Comparison of ENCODE assay signal across 12 cellular contexts in genomic region chr20:4815618-4816017, GRCh38. TPM values are rescaled to one million over a fixed set of nuclear protein-coding genes. Genes with fewer than 3 reads are reported as not detected.
DNase-seq lines count a peak whose midpoint lies in the region; ATAC-seq, FAIRE-seq and TF ChIP-seq lines count a peak whose summit lies in the region.
"Had no signal": no experiment of that assay in that cellular context is flagged by ENCODE, and none has a peak within 500 bp of the region (broad histone marks: within the 10 kb centered on the region; RNA-seq: fewer than 3 reads in every experiment).

No MANE protein-coding gene starts in this region.

- RAD21 ChIA-PET in GM12878 (lab: Charles Lee; ENCODE audit: unreplicated experiment): interaction anchor here (0.8 to 3.0 kb wide), 6 partner anchors 95 to 311 kb away, joined by 3 to 15 read pairs (median 9); partner anchors contain the start of gene CDS2

- peaks cover 52% of the 10 kb centered on the region for H3K36me3 Mint-ChIP-seq in CD4-positive, alpha-beta T cell (ENCODE audit: low read depth)
- no peaks in the 10 kb centered on the region for H3K36me3 Mint-ChIP-seq in natural killer cell treated with Interleukin-12 subunit alpha and Interleukin-12 subunit beta and Interleukin-15 and Interleukin-18, amount 100 ng/mL, for 72 hours
- H3K36me3 Mint-ChIP-seq: mesothelial cell of epicardium had no signal

- in situ Hi-C loops in GM12878 (cut with MboI): no loop called here

- TF ChIP-seq CTCF in CD4-positive, alpha-beta T cell (IDR thresholded peaks at IDR 0.05): no peak
- TF ChIP-seq CTCF in GM12878 (IDR thresholded peaks at IDR 0.05 in 2 of 3, conservative IDR thresholded peaks at IDR 0.05 in 1 of 3; ENCODE audit: control insufficient read depth in 2 of 3, extremely low read depth in 1 of 3, insufficient read depth in 1 of 3, low read depth in 3 of 3, low read length in 3 of 3) (no peak), coronary artery (IDR thresholded peaks at IDR 0.05) (no peak)

- CTCF ChIA-PET in CD4-positive, alpha-beta T cell (lab: Charles Lee): interaction anchor here (1.0 to 1.4 kb wide), 2 partner anchors 14 to 25 kb away, joined by 3 to 6 read pairs; no protein-coding TSS in a partner anchor
- CTCF ChIA-PET in GM12878 (lab: Yijun Ruan, JAX): interaction anchor here (0.8 to 1.0 kb wide), 3 partner anchors 135 to 311 kb away, joined by 3 read pairs; partner anchors contain the start of gene CDS2

- peak overlapping the region; percentile 97 for H3K4me2 ChIP-seq in GM12878 (ENCODE audit: control insufficient read depth, insufficient read depth)

- peaks cover 69% of the 10 kb centered on the region for H3K4me1 Mint-ChIP-seq in CD4-positive, alpha-beta T cell (ENCODE audit: low read depth)
- H3K4me1 Mint-ChIP-seq in natural killer cell treated with Interleukin-12 subunit alpha and Interleukin-12 subunit beta and Interleukin-15 and Interleukin-18, amount 100 ng/mL, for 72 hours (ENCODE audit: low read depth in 2 of 2): peaks cover 42 to 47% of the 10 kb centered on the region in 2 donors
- H3K4me1 Mint-ChIP-seq: mesothelial cell of epicardium had no signal

- H3K4me3 Mint-ChIP-seq in CD4-positive, alpha-beta T cell: peak overlapping the region; percentile 89
- H3K4me3 Mint-ChIP-seq in natural killer cell treated with Interleukin-12 subunit alpha and Interleukin-12 subunit beta and Interleukin-15 and Interleukin-18, amount 100 ng/mL, for 72 hours: peak overlapping the region; percentile 94
- H3K4me3 Mint-ChIP-seq: mesothelial cell of epicardium had no signal

- peak overlapping the region; percentile 99 for H3K27ac ChIP-seq in CD4-positive, alpha-beta T cell (ENCODE audit: low read depth, low read length)
- H3K27ac ChIP-seq in GM12878 (ENCODE audit: control insufficient read depth, insufficient read depth): peak overlapping the region; percentile 98
- peak overlapping the region in 1 of 2 donors; percentile 85 for H3K27ac ChIP-seq in coronary artery
- H3K27ac ChIP-seq: GM23248 had no signal

- peak overlapping the region; percentile 99 for H3K9ac ChIP-seq in GM12878 (ENCODE audit: control insufficient read depth, insufficient read depth, low read length)
- H3K9ac ChIP-seq: GM23248 had no signal

- no TSS peak for BruUV-seq in GM12878 (replicated peaks; lab: Mats Ljungman, UMichigan)

- peak; percentile 8 for TF ChIP-seq POLR2A in GM19099 (IDR thresholded peaks at IDR 0.05; ENCODE audit: extremely low read depth, insufficient read length, low read depth)
- TF ChIP-seq POLR2A in GM12878 (IDR thresholded peaks at IDR 0.05; ENCODE audit: low read depth, low read length): no peak

- ATAC-seq in CD4-positive, alpha-beta T cell (ENCODE audit: poor library complexity): no peak
- ATAC-seq in GM12878: no peak
- no peak for ATAC-seq in natural killer cell treated with Interleukin-12 subunit alpha and Interleukin-12 subunit beta and Interleukin-15 and Interleukin-18, amount 100 ng/mL, for 72 hours

- no peak for DNase-seq in CD4-positive, alpha-beta T cell
- no peak for DNase-seq in GM12878 (ENCODE audit: low read depth, low spot score)
- no peak for DNase-seq in natural killer cell treated with Interleukin-12 subunit alpha and Interleukin-12 subunit beta and Interleukin-15 and Interleukin-18, amount 100 ng/mL, for 72 hours (ENCODE audit: low spot score)
- DNase-seq in NCI-H1417 treated with DMSO at 0.1 percent for 48 hours (lab: John Stamatoyannopoulos, UW): no peak
- no peak for DNase-seq in SHP77 treated with DMSO at 0.1 percent for 48 hours (lab: John Stamatoyannopoulos, UW)
- DNase-seq in coronary artery (ENCODE audit: low spot score): no peak
- DNase-seq in activated CD8-positive, alpha-beta memory T cell treated with anti-CD3 and anti-CD28 coated beads, Interleukin-2, amount 50 U/mL, for 4 hours: no peak
- DNase-seq: erythroblast, GM23248 had no signal

- H3K27me3 ChIP-seq in CD4-positive, alpha-beta T cell (ENCODE audit: control insufficient read depth, insufficient read depth, low read length): no peaks in the 10 kb centered on the region
- H3K27me3 ChIP-seq in GM12878 (replicated peaks in 1 of 2; ENCODE audit: control insufficient read depth in 2 of 2, insufficient read depth in 2 of 2, low read length in 1 of 2): no peaks in the 10 kb centered on the region

- no peak for TF ChIP-seq EP300 in GM12878 (IDR thresholded peaks at IDR 0.05; ENCODE audit: borderline replicate concordance in 1 of 2, control insufficient read depth in 1 of 2, low read depth in 2 of 2, low read length in 2 of 2)

- 54% methylated on average over 5 of the region's 5 CpGs for WGBS in GM12878 (ENCODE audit: insufficient coverage, insufficient replicate concordance, low lambda C conversion rate, missing lambda C conversion rate)

- H3K27me3 Mint-ChIP-seq in CD4-positive, alpha-beta T cell: no peaks in the 10 kb centered on the region
- no peaks in the 10 kb centered on the region for H3K27me3 Mint-ChIP-seq in natural killer cell treated with Interleukin-12 subunit alpha and Interleukin-12 subunit beta and Interleukin-15 and Interleukin-18, amount 100 ng/mL, for 72 hours

- H2AFZ ChIP-seq in GM12878 (ENCODE audit: control insufficient read depth, low read depth, low read length): peak overlapping the region; percentile 76
- H2AFZ ChIP-seq: GM23248 had no signal

- POLR2A ChIA-PET in CD4-positive, alpha-beta T cell (lab: Charles Lee): interaction anchor here (1.0 to 1.4 kb wide), 2 partner anchors 8 to 25 kb away, joined by 3 to 4 read pairs; no protein-coding TSS in a partner anchor
- POLR2A ChIA-PET in GM12878 (lab: Charles Lee): interaction anchor here (1.1 kb wide), 1 partner anchor 11 kb away, joined by 4 read pairs; no protein-coding TSS in a partner anchor

- H3K36me3 ChIP-seq in GM12878 (ENCODE audit: control insufficient read depth in 2 of 2, insufficient read depth in 2 of 2, low read length in 1 of 2): no peaks in the 10 kb centered on the region; a peak in 1 of 4 replicates

- peak overlapping the region; percentile 52; the same call in 1 of the 2 replicates for H3K4me3 ChIP-seq in GM12878
- no peak overlapping the region for H3K4me3 ChIP-seq in coronary artery
- H3K4me3 ChIP-seq: GM23248 had no signal

- intact Hi-C loops in CD4-positive, alpha-beta T cell (cut with DNase I, micrococcal nuclease): no loop called here
- intact Hi-C loops in GM12878 (cut with micrococcal nuclease; ENCODE audit: unreplicated experiment): no loop called here

- SMC1A ChIA-PET in GM12878 (lab: Charles Lee; ENCODE audit: uncharacterized antibody, unreplicated experiment): interaction anchor here (0.7 to 2.8 kb wide), 9 partner anchors 9 to 285 kb away, joined by 3 to 13 read pairs (median 4); no protein-coding TSS in a partner anchor

- H3K27ac Mint-ChIP-seq in CD4-positive, alpha-beta T cell: peak overlapping the region; percentile 98
- peak overlapping the region; percentile 97 to 100 for H3K27ac Mint-ChIP-seq in natural killer cell treated with Interleukin-12 subunit alpha and Interleukin-12 subunit beta and Interleukin-15 and Interleukin-18, amount 100 ng/mL, for 72 hours
- H3K27ac Mint-ChIP-seq: mesothelial cell of epicardium had no signal

- peaks cover 57% of the 10 kb centered on the region for H3K4me1 ChIP-seq in GM12878 (ENCODE audit: control insufficient read depth, insufficient read depth, low read length)

- no peaks in the 10 kb centered on the region for H4K20me1 ChIP-seq in GM12878 (ENCODE audit: control insufficient read depth, insufficient read depth)

- H3K9me3 Mint-ChIP-seq in CD4-positive, alpha-beta T cell: no peaks in the 10 kb centered on the region
- no peaks in the 10 kb centered on the region for H3K9me3 Mint-ChIP-seq in natural killer cell treated with Interleukin-12 subunit alpha and Interleukin-12 subunit beta and Interleukin-15 and Interleukin-18, amount 100 ng/mL, for 72 hours

- FAIRE-seq in GM12878 (lab: Jason Lieb, UNC): no peak
- FAIRE-seq: bronchial epithelial cell had no signal

- no peak for TF ChIP-seq RAD21 in GM12878 (IDR thresholded peaks at IDR 0.05; ENCODE audit: insufficient read depth, low read depth, low read length)

- H3K79me2 ChIP-seq in GM12878 (ENCODE audit: control insufficient read depth, insufficient read depth, low read length): peaks cover 29% of the 10 kb centered on the region

- no peaks in the 10 kb centered on the region for H3K9me3 ChIP-seq in CD4-positive, alpha-beta T cell (ENCODE audit: control insufficient read depth, low read length)
- H3K9me3 ChIP-seq in GM12878 (replicated peaks; ENCODE audit: control insufficient read depth, insufficient read depth, low read length): no peaks in the 10 kb centered on the region

RNA-seq across cellular contexts. Expression of gene RASSF2, which starts 7.8 kb away (rescaled TPM):
- total RNA-seq in CD4-positive, alpha-beta T cell: 10 to 100 TPM; 19.7 to 20.0 TPM
- 37.0 and 37.5 TPM in 2 replicates for total RNA-seq in GM12878 (2013; cell fraction: nucleolus; rRNA removed)
- total RNA-seq in GM12878 (2014; rRNA removed) (57.4 and 61.7 TPM in 2 replicates), GM12878 (2014; rRNA removed; fragmentation: Illumina TruSeq; extraction: Trizol) (56.1 and 58.2 TPM in 2 replicates), GM12878 (2021) (48.4 and 48.7 TPM in 2 replicates)
- 13.6 TPM for polyA plus RNA-seq in GM12878 (2011; ENCODE audit: low read depth)
- polyA plus RNA-seq in GM12878 (2011; rRNA removed) (67.0 and 72.7 TPM in 2 replicates), GM12878 (2014; fragmentation: Illumina TruSeq; extraction: Trizol) (55.9 and 60.8 TPM in 2 replicates), GM12878 (2014; fragmentation: Nextera tagmentation; extraction: Ambion mirVana) (10 to 100 TPM; 13.6 to 14.2 TPM), GM12878 (2014; rRNA removed) (45.8 and 47.5 TPM in 2 replicates), GM12878 (2016; fragmentation: Nextera tagmentation; extraction: Ambion mirVana) (10 to 100 TPM; 25.6 to 29.7 TPM)
- polyA plus RNA-seq in GM12878 (2011; cell fraction: cytosol; rRNA removed): 54.9 and 58.4 TPM in 2 replicates
- 39.8 and 44.2 TPM in 2 replicates for polyA plus RNA-seq in GM12878 (2011; cell fraction: nucleus; rRNA removed)
- 17.1 and 17.4 TPM in 2 replicates for polyA plus RNA-seq in GM12878 (2012)
- polyA minus RNA-seq in GM12878 (2011; rRNA and poly(A)+ RNA removed): 54.0 and 66.9 TPM in 2 replicates
- 20.7 and 26.9 TPM in 2 replicates for polyA minus RNA-seq in GM12878 (2011; cell fraction: cytosol; rRNA and poly(A)+ RNA removed)
- polyA minus RNA-seq in GM12878 (2011; cell fraction: nucleus; rRNA and poly(A)+ RNA removed): 10.5 and 16.4 TPM in 2 replicates
- 10 to 100 TPM; 12.5 to 31.7 TPM for total RNA-seq in natural killer cell treated with Interleukin-12 subunit alpha and Interleukin-12 subunit beta and Interleukin-15 and Interleukin-18, amount 100 ng/mL, for 72 hours
